ENCODE assay signal across 19 cellular contexts in the genomic region with DNA sequence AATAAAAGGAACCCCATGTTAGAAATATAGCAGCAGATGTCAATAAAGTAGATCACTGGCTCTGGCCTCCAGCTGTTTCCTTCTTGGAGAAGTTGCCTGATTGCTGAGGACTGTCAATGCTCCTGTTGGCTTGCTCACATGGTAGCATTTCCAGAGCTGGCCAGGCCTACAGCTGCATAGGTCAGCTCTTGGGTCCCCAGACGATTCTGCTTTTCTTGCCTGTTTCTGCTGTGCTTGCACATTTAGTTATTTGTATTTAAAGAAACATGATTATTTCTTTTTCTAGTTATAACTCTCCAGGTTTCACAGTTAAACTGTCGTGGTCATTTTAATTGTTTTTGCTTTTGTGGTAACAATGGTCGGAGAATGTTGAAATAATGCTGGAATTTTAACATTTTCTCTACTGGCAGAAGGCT. TPM values are rescaled to one million over a fixed set of nuclear protein-coding genes. Genes with fewer than 3 reads are reported as not detected.
DNase-seq lines count a peak whose midpoint lies in the region; ATAC-seq and TF ChIP-seq lines count a peak whose summit lies in the region.
"Had no signal": no experiment of that assay in that cellular context is flagged by ENCODE, and none has a peak within 500 bp of the region (broad histone marks: within the 10 kb centered on the region; RNA-seq: fewer than 3 reads in every experiment).

No MANE protein-coding gene starts in this region.

- TF ChIP-seq RAD21 in IMR-90 (IDR thresholded peaks at IDR 0.05; ENCODE audit: low read length): no peak

- no peaks in the 10 kb centered on the region for H3K9me3 ChIP-seq in IMR-90 (ENCODE audit: control insufficient read depth, insufficient read depth, low read length)
- no peaks in the 10 kb centered on the region for H3K9me3 ChIP-seq in adipocyte (ENCODE audit: control insufficient read depth, low read length)
- H3K9me3 ChIP-seq in left ventricle myocardium inferior (replicated peaks): no peaks in the 10 kb centered on the region
- H3K9me3 ChIP-seq: BLaER1 treated with 17β-estradiol and CSF1 and Interleukin-3, amounts not matched to agents 10 nM and 100 nM; neutrophil had no signal

- H2BK5ac ChIP-seq in IMR-90 (ENCODE audit: low read depth, low read length, poor library complexity, severe bottlenecking): no peak overlapping the region

- H3K27me3 ChIP-seq in IMR-90 (ENCODE audit: control insufficient read depth, insufficient read depth, low read length) (peaks cover 4% of the 10 kb centered on the region), adipocyte (replicated peaks; ENCODE audit: control insufficient read depth, insufficient read depth, low read length) (no peaks in the 10 kb centered on the region), left ventricle myocardium inferior (ENCODE audit: low read depth) (no peaks in the 10 kb centered on the region)
- H3K27me3 ChIP-seq: BLaER1 treated with 17β-estradiol and CSF1 and Interleukin-3, amounts not matched to agents 10 nM and 100 nM; neutrophil had no signal

- BruUV-seq in IMR-90 (replicated peaks; lab: Mats Ljungman, UMichigan): no TSS peak

- no peak overlapping the region for H4K5ac ChIP-seq in IMR-90 (ENCODE audit: low read depth, low read length)

- H3K27ac ChIP-seq in IMR-90 (ENCODE audit: insufficient read depth, low read length) (no peak overlapping the region), left ventricle myocardium inferior (replicated peaks) (peak overlapping the region; percentile 37)
- H3K27ac ChIP-seq: GM23248, neutrophil, PC-9 had no signal

- H3K4me1 ChIP-seq in IMR-90 (ENCODE audit: control insufficient read depth, insufficient read depth, low read length): no peaks in the 10 kb centered on the region
- peaks cover 42% of the 10 kb centered on the region for H3K4me1 ChIP-seq in adipocyte (ENCODE audit: control insufficient read depth, insufficient read depth, low read length)
- H3K4me1 ChIP-seq in left ventricle myocardium inferior: peaks cover 25% of the 10 kb centered on the region

- H3K18ac ChIP-seq in IMR-90 (ENCODE audit: low read depth, low read length): no peak overlapping the region

- POLR2A ChIA-PET in IMR-90 (lab: Charles Lee; ENCODE audit: unreplicated experiment): no interaction called here

- TF ChIP-seq CTCF in IMR-90 (conservative IDR thresholded peaks at IDR 0.05; ENCODE audit: low read depth, low read length): no peak
- TF ChIP-seq CTCF in left ventricle myocardium inferior (IDR thresholded peaks at IDR 0.05; ENCODE audit: borderline replicate concordance): no peak

- H3K9ac ChIP-seq in IMR-90 (ENCODE audit: low read depth, low read length): no peak overlapping the region
- H3K9ac ChIP-seq in adipocyte (ENCODE audit: low read length): peak overlapping the region; percentile 7
- H3K9ac ChIP-seq: BLaER1 treated with 17β-estradiol and CSF1 and Interleukin-3, amounts not matched to agents 10 nM and 100 nM; GM23248 had no signal

- no peak overlapping the region for H3K4ac ChIP-seq in IMR-90 (ENCODE audit: low read depth, low read length)

- H3K36me3 ChIP-seq in IMR-90 (ENCODE audit: control insufficient read depth, insufficient read depth, low read length): no peaks in the 10 kb centered on the region
- no peaks in the 10 kb centered on the region for H3K36me3 ChIP-seq in adipocyte (ENCODE audit: control insufficient read depth, insufficient read depth, low read length, severe bottlenecking)
- no peaks in the 10 kb centered on the region for H3K36me3 ChIP-seq in left ventricle myocardium inferior
- H3K36me3 ChIP-seq: BLaER1 treated with 17β-estradiol and CSF1 and Interleukin-3, amounts not matched to agents 10 nM and 100 nM; neutrophil had no signal

- dilution Hi-C loops in IMR-90 (cut with HindIII; ENCODE audit: low sequenced_read_pairs, unreplicated experiment): no loop called here

- H2AK5ac ChIP-seq in IMR-90 (ENCODE audit: low read depth, low read length): no peak overlapping the region

- no CpG with 5 or more reads among the region's 3 CpGs for WGBS in IMR-90 (ENCODE audit: extremely low coverage in 2 of 2, insufficient read length in 1 of 2), 2 experiments

- H3K9me1 ChIP-seq in IMR-90 (ENCODE audit: insufficient read depth, low read length): no peaks in the 10 kb centered on the region

- H2BK20ac ChIP-seq in IMR-90 (ENCODE audit: low read depth, low read length): no peak overlapping the region

- intact Hi-C loops in IMR-90 (cut with micrococcal nuclease): no loop called here
- intact Hi-C loops in left ventricle myocardium inferior (cut with micrococcal nuclease): no loop called here

- H3K79me1 ChIP-seq in IMR-90 (ENCODE audit: low read depth in 1 of 2, low read length in 2 of 2): no peaks in the 10 kb centered on the region

- H2AK9ac ChIP-seq in IMR-90 (replicated peaks; ENCODE audit: low read depth, low read length, poor library complexity): no peak overlapping the region

- no peak overlapping the region for H2BK120ac ChIP-seq in IMR-90 (ENCODE audit: low read depth, low read length)

- TF ChIP-seq POLR2A in IMR-90 (IDR thresholded peaks at IDR 0.05; ENCODE audit: low read depth, low read length): no peak

- H4K8ac ChIP-seq in IMR-90 (ENCODE audit: low read depth in 2 of 2, low read length in 2 of 2): no peak overlapping the region

- no peak overlapping the region for H3K23ac ChIP-seq in IMR-90 (ENCODE audit: low read depth, low read length)

- H3K4me2 ChIP-seq in IMR-90 (ENCODE audit: low read depth, low read length): no peak overlapping the region
- H3K4me2 ChIP-seq: PC-9 had no signal

- CTCF ChIA-PET in IMR-90 (lab: Yijun Ruan, JAX): no interaction called here

- H2BK15ac ChIP-seq in IMR-90 (ENCODE audit: low read depth, low read length): no peak overlapping the region

- no peak for DNase-seq in IMR-90
- no peak for DNase-seq in adipocyte (ENCODE audit: low read depth)
- DNase-seq in left ventricle myocardium inferior: peak; percentile 47
- peak; percentile 57 for DNase-seq in smooth muscle cell of the brain vasculature (ENCODE audit: low read depth, low spot score)
- no peak for DNase-seq in NCI-H187 (lab: John Stamatoyannopoulos, UW)
- DNase-seq: activated CD4-positive, alpha-beta memory T cell treated with anti-CD3 and anti-CD28 coated beads for 36 hours; activated naive CD4-positive, alpha-beta T cell treated with anti-CD3 and anti-CD28 coated beads, Interleukin-2, amount 10 ng/mL, durations not matched to agents 7 days and 5 days; activated T-cell treated with anti-CD3 and anti-CD28 coated beads, Interleukin-2, amount 50 U/mL, for 1 hour; cortex of kidney; GF-D8; GM23248; NCI-H2081; NCI-H524 treated with DMSO at 0.1 percent for 48 hours; PC-9; stimulated activated CD4-positive, alpha-beta T cell treated with anti-CD3 and anti-CD28 coated beads, Interleukin-4, amount 100 ng/mL, for 24 hours had no signal

- H3K14ac ChIP-seq in IMR-90 (replicated peaks; ENCODE audit: low read depth, low read length): no peak overlapping the region

- in situ Hi-C loops in IMR-90 (cut with MboI; ENCODE audit: low sequenced_read_pairs): no loop called here

- H3K56ac ChIP-seq in IMR-90 (ENCODE audit: extremely low read depth, insufficient read depth, low read length): no peak overlapping the region

- H3K4me3 ChIP-seq in IMR-90 (ENCODE audit: insufficient read depth, low read depth, low read length): no peak overlapping the region
- H3K4me3 ChIP-seq in adipocyte (ENCODE audit: low read length): peak overlapping the region; percentile 58
- no peak overlapping the region for H3K4me3 ChIP-seq in left ventricle myocardium inferior
- H3K4me3 ChIP-seq: BLaER1 treated with 17β-estradiol and CSF1 and Interleukin-3, amounts not matched to agents 10 nM and 100 nM; GM23248; PC-9 had no signal

- ATAC-seq in IMR-90 (ENCODE audit: low read depth) (no peak), HG03565 (IDR thresholded peaks at IDR 0.05; ENCODE audit: unreplicated experiment) (no peak)
- ATAC-seq in activated CD4-positive, CD25-positive, alpha-beta regulatory T cell treated with anti-CD3 and anti-CD28 coated beads, Interleukin-2, amount 50 U/mL, for 24 hours: no peak

- H2AFZ ChIP-seq in IMR-90 (replicated peaks; ENCODE audit: low read length, poor library complexity): no peak overlapping the region
- H2AFZ ChIP-seq: GM23248, PC-9 had no signal

- no peak overlapping the region for H4K91ac ChIP-seq in IMR-90 (ENCODE audit: insufficient read depth, low read depth, low read length)

- no peaks in the 10 kb centered on the region for H4K20me1 ChIP-seq in IMR-90 (ENCODE audit: insufficient read depth, low read length)
- H4K20me1 ChIP-seq: BLaER1 treated with 17β-estradiol and CSF1 and Interleukin-3, amounts not matched to agents 10 nM and 100 nM had no signal

TF ChIP-seq in IMR-90, 13 proteins besides CTCF, POLR2A, EP300 and RAD21:
- TF ChIP-seq BHLHE40 (IDR thresholded peaks at IDR 0.05; ENCODE audit: low read depth, low read length) (no peak), MAFK (IDR thresholded peaks at IDR 0.05; ENCODE audit: low read depth, low read length) (peak; percentile 84)

RNA-seq across cellular contexts. Expression of a gene that starts 7.2 kb away (rescaled TPM):
- total RNA-seq in IMR-90 (2012; rRNA removed): 98.3 and 106 TPM in 2 replicates
- polyA plus RNA-seq in IMR-90 (2012; rRNA removed): 24.3 and 25.5 TPM in 2 replicates
- polyA plus RNA-seq in IMR-90 (2012; cell fraction: cytosol; rRNA removed): 4.9 and 5.4 TPM in 2 replicates
- polyA plus RNA-seq in IMR-90 (2012; cell fraction: nucleus; rRNA removed; ENCODE audit: low replicate concordance): 16.1 and 63.9 TPM in 2 replicates
- total RNA-seq in left ventricle myocardium inferior: 1.5 TPM
- total RNA-seq: activated CD4-positive, alpha-beta memory T cell treated with anti-CD3 and anti-CD28 coated beads for 36 hours had no signal

Comparison
In these comparisons a context has a peak if more than half of its experiments do, and no peak if none do; other contexts are left out.
1. DNase-seq: peak in left ventricle myocardium inferior (single experiment) and smooth muscle cell of the brain vasculature (single experiment); none in IMR-90 (single experiment), adipocyte (single experiment) and NCI-H187 (0 of 2).
2. RNA of a gene that starts 7.2 kb away (total RNA-seq): 98.3 to 106 TPM in IMR-90; 1.5 TPM in left ventricle myocardium inferior (single experiment); every median in the first group is over 10 times any median in the second.